In the genomic region with DNA sequence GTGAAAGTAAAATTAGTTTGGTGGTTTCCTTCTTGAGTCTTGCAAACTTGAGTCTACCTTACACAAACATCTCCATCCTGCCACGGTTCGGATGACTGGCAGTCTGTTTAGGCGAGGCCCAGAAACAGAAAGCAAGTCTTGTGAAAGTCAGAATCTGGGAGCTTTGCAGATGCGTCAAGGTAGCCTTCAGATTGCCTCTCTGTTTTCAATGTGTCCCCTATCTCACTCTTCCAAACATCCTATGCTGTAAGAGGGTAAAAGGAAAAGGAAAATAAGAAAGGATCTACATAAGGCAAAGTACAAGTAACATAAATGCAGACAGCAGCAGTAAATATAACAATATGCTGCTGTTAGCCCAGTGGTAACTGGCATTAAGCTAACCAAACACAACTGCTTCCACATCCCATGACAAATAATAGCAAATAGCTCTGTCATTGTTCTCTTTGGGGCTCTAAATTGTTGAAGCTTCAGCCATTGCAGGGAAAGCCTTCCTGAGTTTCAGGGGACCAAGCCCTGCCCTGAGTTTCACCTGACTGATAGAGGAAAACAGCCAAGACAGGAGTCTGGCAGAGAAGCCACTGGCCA, we compare ENCODE assay signal across 1 cellular context.
TF ChIP-seq lines count a peak whose summit lies in the region.

No MANE protein-coding gene starts in this region.

TF ChIP-seq in HepG2, 621 proteins besides CTCF, POLR2A, EP300 and RAD21:
- TF ChIP-seq SOX13 (IDR thresholded peaks at IDR 0.05) (no peak), SOX13 (CRISPR knock-in tag; conservative IDR thresholded peaks at IDR 0.05 in 1 of 2, IDR thresholded peaks at IDR 0.05 in 1 of 2) (peak in 1 of 2 experiments; percentile 22; a peak in 1 of 4 replicates), STAG1 (CRISPR knock-in tag; IDR thresholded peaks at IDR 0.05) (no peak)
- TF ChIP-seq, protein P1, sequence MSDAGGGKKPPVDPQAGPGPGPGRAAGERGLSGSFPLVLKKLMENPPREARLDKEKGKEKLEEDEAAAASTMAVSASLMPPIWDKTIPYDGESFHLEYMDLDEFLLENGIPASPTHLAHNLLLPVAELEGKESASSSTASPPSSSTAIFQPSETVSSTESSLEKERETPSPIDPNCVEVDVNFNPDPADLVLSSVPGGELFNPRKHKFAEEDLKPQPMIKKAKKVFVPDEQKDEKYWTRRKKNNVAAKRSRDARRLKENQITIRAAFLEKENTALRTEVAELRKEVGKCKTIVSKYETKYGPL (CRISPR knock-in tag; IDR thresholded peaks at IDR 0.05), result no peak
